ENCODE assay signal across 1 cellular context in the genomic region with DNA sequence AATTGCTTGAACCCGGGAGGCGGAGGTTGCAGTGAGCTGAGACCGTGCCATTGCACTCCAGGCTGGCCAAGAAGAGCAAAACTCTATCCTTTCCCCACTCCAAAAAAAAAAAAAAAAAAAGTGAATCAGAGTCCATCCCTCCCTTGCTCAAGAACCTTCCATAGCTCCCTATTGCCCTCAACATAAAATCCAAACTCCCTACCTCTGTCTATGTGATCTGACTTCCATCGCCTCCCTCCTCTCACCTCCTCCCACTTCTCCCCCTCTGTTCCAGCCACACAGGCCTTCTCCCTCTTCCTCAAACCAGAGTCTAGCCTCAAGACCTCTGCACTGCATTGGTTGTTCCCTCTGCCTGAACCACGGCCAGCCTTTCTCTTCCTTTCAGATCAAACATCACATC.
TF ChIP-seq lines count a peak whose summit lies in the region.

No MANE protein-coding gene starts in this region.

TF ChIP-seq in K562, 482 proteins besides CTCF, POLR2A, EP300 and RAD21 (continued from another document and continues in another):
- no peak for TF ChIP-seq HSF4 (CRISPR knock-in tag; IDR thresholded peaks at IDR 0.05; ENCODE audit: borderline replicate concordance)
- TF ChIP-seq YBX1 (IDR thresholded peaks at IDR 0.05), result no peak
- peak; percentile 37 to 84; a peak in 3 of 4 replicates for TF ChIP-seq RCOR1 (IDR thresholded peaks at IDR 0.05; ENCODE audit: borderline replicate concordance in 1 of 2, low read depth in 2 of 2, low read length in 2 of 2)
- no peak for TF ChIP-seq POLR2G (IDR thresholded peaks at IDR 0.05; ENCODE audit: low read depth, low read length)
- no peak for TF ChIP-seq ZNF609 (CRISPR knock-in tag; IDR thresholded peaks at IDR 0.05; ENCODE audit: borderline replicate concordance)
- no peak for TF ChIP-seq MXI1 (IDR thresholded peaks at IDR 0.05; ENCODE audit: low read depth, low read length)
- no peak for TF ChIP-seq ZNF3 (CRISPR knock-in tag; IDR thresholded peaks at IDR 0.05)
- no peak for TF ChIP-seq MTA1 (IDR thresholded peaks at IDR 0.05; ENCODE audit: borderline replicate concordance)
- no peak for TF ChIP-seq PHTF2 (CRISPR knock-in tag; IDR thresholded peaks at IDR 0.05)
- no peak for TF ChIP-seq ZNF766 (CRISPR knock-in tag; conservative IDR thresholded peaks at IDR 0.05)
- no peak for TF ChIP-seq TCF7 (IDR thresholded peaks at IDR 0.05; ENCODE audit: borderline replicate concordance)
- no peak for TF ChIP-seq SMARCE1 (IDR thresholded peaks at IDR 0.05)
- TF ChIP-seq ZC3H4 (CRISPR knock-in tag; IDR thresholded peaks at IDR 0.05; ENCODE audit: borderline replicate concordance), result no peak
- TF ChIP-seq HDAC2 (IDR thresholded peaks at IDR 0.05), result peak; percentile 98
- TF ChIP-seq ZNF384 (IDR thresholded peaks at IDR 0.05; ENCODE audit: low read depth, low read length), result peak; percentile 46; the same call in 1 of the 2 replicates
- peak; percentile 100 for TF ChIP-seq BCOR (IDR thresholded peaks at IDR 0.05)
- TF ChIP-seq SIRT6 (IDR thresholded peaks at IDR 0.05; ENCODE audit: low read depth, low read length), result no peak
- no peak for TF ChIP-seq NR2C1 (IDR thresholded peaks at IDR 0.05)
- no peak for TF ChIP-seq NR2C1 (tag; IDR thresholded peaks at IDR 0.05)
- TF ChIP-seq, protein P1, sequence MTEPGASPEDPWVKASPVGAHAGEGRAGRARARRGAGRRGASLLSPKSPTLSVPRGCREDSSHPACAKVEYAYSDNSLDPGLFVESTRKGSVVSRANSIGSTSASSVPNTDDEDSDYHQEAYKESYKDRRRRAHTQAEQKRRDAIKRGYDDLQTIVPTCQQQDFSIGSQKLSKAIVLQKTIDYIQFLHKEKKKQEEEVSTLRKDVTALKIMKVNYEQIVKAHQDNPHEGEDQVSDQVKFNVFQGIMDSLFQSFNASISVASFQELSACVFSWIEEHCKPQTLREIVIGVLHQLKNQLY (CRISPR knock-in tag; conservative IDR thresholded peaks at IDR 0.05), result no peak
- TF ChIP-seq ZNF644 (tag; IDR thresholded peaks at IDR 0.05; ENCODE audit: low read depth), result no peak
- TF ChIP-seq, protein P2, sequence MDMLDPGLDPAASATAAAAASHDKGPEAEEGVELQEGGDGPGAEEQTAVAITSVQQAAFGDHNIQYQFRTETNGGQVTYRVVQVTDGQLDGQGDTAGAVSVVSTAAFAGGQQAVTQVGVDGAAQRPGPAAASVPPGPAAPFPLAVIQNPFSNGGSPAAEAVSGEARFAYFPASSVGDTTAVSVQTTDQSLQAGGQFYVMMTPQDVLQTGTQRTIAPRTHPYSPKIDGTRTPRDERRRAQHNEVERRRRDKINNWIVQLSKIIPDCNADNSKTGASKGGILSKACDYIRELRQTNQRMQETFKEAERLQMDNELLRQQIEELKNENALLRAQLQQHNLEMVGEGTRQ (CRISPR knock-in tag; IDR thresholded peaks at IDR 0.05), result no peak
- TF ChIP-seq ZNF324 (CRISPR knock-in tag; IDR thresholded peaks at IDR 0.05), result no peak
- TF ChIP-seq ZNF280A (IDR thresholded peaks at IDR 0.05; ENCODE audit: low read depth, partially characterized antibody), result no peak
- TF ChIP-seq CBX3 (IDR thresholded peaks at IDR 0.05; ENCODE audit: borderline replicate concordance in 1 of 2, low read length in 2 of 2), result peak in 1 of 2 experiments; percentile 80; a peak in 1 of 3 replicates
- TF ChIP-seq YY1 (IDR thresholded peaks at IDR 0.05; ENCODE audit: borderline replicate concordance in 1 of 3, control insufficient read depth in 1 of 3, extremely low read depth in 1 of 3, insufficient read depth in 3 of 3, insufficient read length in 1 of 3, insufficient replicate concordance in 2 of 3, low read depth in 1 of 3, low read length in 2 of 3), result no peak
- TF ChIP-seq MCM3 (IDR thresholded peaks at IDR 0.05), result no peak
- TF ChIP-seq NCOA1 (IDR thresholded peaks at IDR 0.05; ENCODE audit: low read depth), result no peak
- no peak for TF ChIP-seq ETS2 (tag; IDR thresholded peaks at IDR 0.05; ENCODE audit: borderline replicate concordance, poor library complexity, severe bottlenecking)
- TF ChIP-seq NFRKB (IDR thresholded peaks at IDR 0.05; ENCODE audit: low read depth), result no peak
- TF ChIP-seq MEF2A (IDR thresholded peaks at IDR 0.05; ENCODE audit: control insufficient read depth, low read depth, low read length), result no peak
- no peak for TF ChIP-seq ZFP91 (CRISPR knock-in tag; IDR thresholded peaks at IDR 0.05)
- TF ChIP-seq NFIC (IDR thresholded peaks at IDR 0.05), result no peak
- TF ChIP-seq HDAC1 (IDR thresholded peaks at IDR 0.05), result peak; percentile 34 to 86; a peak in 3 of 4 replicates
- peak; percentile 92 for TF ChIP-seq ZFP36 (IDR thresholded peaks at IDR 0.05; ENCODE audit: low read depth, low read length, partially characterized antibody)
- no peak for TF ChIP-seq ZNF79 (CRISPR knock-in tag; IDR thresholded peaks at IDR 0.05; ENCODE audit: low read depth)
- no peak for TF ChIP-seq BRF2 (IDR thresholded peaks at IDR 0.05; ENCODE audit: borderline replicate concordance, insufficient read depth, insufficient read length)
- TF ChIP-seq, protein P3, sequence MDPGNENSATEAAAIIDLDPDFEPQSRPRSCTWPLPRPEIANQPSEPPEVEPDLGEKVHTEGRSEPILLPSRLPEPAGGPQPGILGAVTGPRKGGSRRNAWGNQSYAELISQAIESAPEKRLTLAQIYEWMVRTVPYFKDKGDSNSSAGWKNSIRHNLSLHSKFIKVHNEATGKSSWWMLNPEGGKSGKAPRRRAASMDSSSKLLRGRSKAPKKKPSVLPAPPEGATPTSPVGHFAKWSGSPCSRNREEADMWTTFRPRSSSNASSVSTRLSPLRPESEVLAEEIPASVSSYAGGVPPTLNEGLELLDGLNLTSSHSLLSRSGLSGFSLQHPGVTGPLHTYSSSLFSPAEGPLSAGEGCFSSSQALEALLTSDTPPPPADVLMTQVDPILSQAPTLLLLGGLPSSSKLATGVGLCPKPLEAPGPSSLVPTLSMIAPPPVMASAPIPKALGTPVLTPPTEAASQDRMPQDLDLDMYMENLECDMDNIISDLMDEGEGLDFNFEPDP (CRISPR knock-in tag; IDR thresholded peaks at IDR 0.05), result no peak
- TF ChIP-seq NBN (IDR thresholded peaks at IDR 0.05; ENCODE audit: low read depth), result peak; percentile 36; the same call in 1 of the 2 replicates
- TF ChIP-seq HDAC8 (tag; IDR thresholded peaks at IDR 0.05), result no peak
- no peak for TF ChIP-seq LCOR (CRISPR knock-in tag; IDR thresholded peaks at IDR 0.05)
- no peak for TF ChIP-seq POLR2H (tag; IDR thresholded peaks at IDR 0.05; ENCODE audit: low read depth)
- no peak for TF ChIP-seq DIDO1 (tag; IDR thresholded peaks at IDR 0.05; ENCODE audit: low read depth)
- TF ChIP-seq, protein P4, sequence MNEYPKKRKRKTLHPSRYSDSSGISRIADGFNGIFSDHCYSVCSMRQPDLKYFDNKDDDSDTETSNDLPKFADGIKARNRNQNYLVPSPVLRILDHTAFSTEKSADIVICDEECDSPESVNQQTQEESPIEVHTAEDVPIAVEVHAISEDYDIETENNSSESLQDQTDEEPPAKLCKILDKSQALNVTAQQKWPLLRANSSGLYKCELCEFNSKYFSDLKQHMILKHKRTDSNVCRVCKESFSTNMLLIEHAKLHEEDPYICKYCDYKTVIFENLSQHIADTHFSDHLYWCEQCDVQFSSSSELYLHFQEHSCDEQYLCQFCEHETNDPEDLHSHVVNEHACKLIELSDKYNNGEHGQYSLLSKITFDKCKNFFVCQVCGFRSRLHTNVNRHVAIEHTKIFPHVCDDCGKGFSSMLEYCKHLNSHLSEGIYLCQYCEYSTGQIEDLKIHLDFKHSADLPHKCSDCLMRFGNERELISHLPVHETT (CRISPR knock-in tag; conservative IDR thresholded peaks at IDR 0.05 in 1 of 2, IDR thresholded peaks at IDR 0.05 in 1 of 2), result no peak
- no peak for TF ChIP-seq SAP30 (IDR thresholded peaks at IDR 0.05; ENCODE audit: borderline replicate concordance, insufficient read depth, low read depth, low read length, poor library complexity, severe bottlenecking)
- no peak for TF ChIP-seq PYGO2 (tag; IDR thresholded peaks at IDR 0.05)
- TF ChIP-seq ZNF584 (CRISPR knock-in tag; IDR thresholded peaks at IDR 0.05; ENCODE audit: low read depth), result no peak
- TF ChIP-seq ASH1L (IDR thresholded peaks at IDR 0.05; ENCODE audit: borderline replicate concordance, low read depth, partially characterized antibody), result peak; percentile 22
- no peak for TF ChIP-seq ATF1 (CRISPR knock-in tag; IDR thresholded peaks at IDR 0.05)
- TF ChIP-seq ATF1 (tag; IDR thresholded peaks at IDR 0.05), result no peak
- TF ChIP-seq PHF20 (IDR thresholded peaks at IDR 0.05; ENCODE audit: partially characterized antibody), result peak; percentile 88
- TF ChIP-seq SAFB2 (IDR thresholded peaks at IDR 0.05; ENCODE audit: borderline replicate concordance, low read depth, low read length, severe bottlenecking), result no peak
- no peak for TF ChIP-seq NR2C2 (CRISPR knock-in tag; IDR thresholded peaks at IDR 0.05)
- no peak for TF ChIP-seq NR2C2 (tag; IDR thresholded peaks at IDR 0.05)
- no peak for TF ChIP-seq MYC (IDR thresholded peaks at IDR 0.05; ENCODE audit: low read depth, low read length)
- no peak for TF ChIP-seq MYC (CRISPR knock-in tag; IDR thresholded peaks at IDR 0.05; ENCODE audit: borderline replicate concordance, low read depth)
- TF ChIP-seq, protein P5, sequence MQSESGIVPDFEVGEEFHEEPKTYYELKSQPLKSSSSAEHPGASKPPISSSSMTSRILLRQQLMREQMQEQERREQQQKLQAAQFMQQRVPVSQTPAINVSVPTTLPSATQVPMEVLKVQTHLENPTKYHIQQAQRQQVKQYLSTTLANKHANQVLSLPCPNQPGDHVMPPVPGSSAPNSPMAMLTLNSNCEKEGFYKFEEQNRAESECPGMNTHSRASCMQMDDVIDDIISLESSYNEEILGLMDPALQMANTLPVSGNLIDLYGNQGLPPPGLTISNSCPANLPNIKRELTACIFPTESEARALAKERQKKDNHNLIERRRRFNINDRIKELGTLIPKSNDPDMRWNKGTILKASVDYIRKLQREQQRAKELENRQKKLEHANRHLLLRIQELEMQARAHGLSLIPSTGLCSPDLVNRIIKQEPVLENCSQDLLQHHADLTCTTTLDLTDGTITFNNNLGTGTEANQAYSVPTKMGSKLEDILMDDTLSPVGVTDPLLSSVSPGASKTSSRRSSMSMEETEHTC (IDR thresholded peaks at IDR 0.05), result no peak
